ENCODE assay signal across 1 cellular context in genomic region chr5:142446131-142446959, GRCh38.
TF ChIP-seq lines count a peak whose summit lies in the region.

No MANE protein-coding gene starts in this region.

TF ChIP-seq in liver, 16 proteins besides CTCF, POLR2A, EP300 and RAD21 (continued from another document):
- TF ChIP-seq RXRA (IDR thresholded peaks at IDR 0.05) = peak in 1 of 2 donors; percentile 5
- TF ChIP-seq TAF1 (conservative IDR thresholded peaks at IDR 0.05) = no peak
- TF ChIP-seq JUND (IDR thresholded peaks at IDR 0.05) = no peak
- TF ChIP-seq YY1 (IDR thresholded peaks at IDR 0.05) = no peak
- TF ChIP-seq ZBTB33 (IDR thresholded peaks at IDR 0.05) = no peak
- TF ChIP-seq MAX (IDR thresholded peaks at IDR 0.05) = no peak
- TF ChIP-seq HNF4G (IDR thresholded peaks at IDR 0.05) = no peak
- no peak for TF ChIP-seq GABPA (IDR thresholded peaks at IDR 0.05 in 1 of 2, conservative IDR thresholded peaks at IDR 0.05 in 1 of 2)
- TF ChIP-seq FOXA1 (IDR thresholded peaks at IDR 0.05) = no peak
- TF ChIP-seq EGR1 (IDR thresholded peaks at IDR 0.05; ENCODE audit: low read depth in 2 of 2) = no peak
- TF ChIP-seq SP1 (IDR thresholded peaks at IDR 0.05) = peak; percentile 7
- TF ChIP-seq NR2F2 (IDR thresholded peaks at IDR 0.05) = peak; percentile 67
